Comparison of ENCODE assay signal across 10 cellular contexts in the genomic region with DNA sequence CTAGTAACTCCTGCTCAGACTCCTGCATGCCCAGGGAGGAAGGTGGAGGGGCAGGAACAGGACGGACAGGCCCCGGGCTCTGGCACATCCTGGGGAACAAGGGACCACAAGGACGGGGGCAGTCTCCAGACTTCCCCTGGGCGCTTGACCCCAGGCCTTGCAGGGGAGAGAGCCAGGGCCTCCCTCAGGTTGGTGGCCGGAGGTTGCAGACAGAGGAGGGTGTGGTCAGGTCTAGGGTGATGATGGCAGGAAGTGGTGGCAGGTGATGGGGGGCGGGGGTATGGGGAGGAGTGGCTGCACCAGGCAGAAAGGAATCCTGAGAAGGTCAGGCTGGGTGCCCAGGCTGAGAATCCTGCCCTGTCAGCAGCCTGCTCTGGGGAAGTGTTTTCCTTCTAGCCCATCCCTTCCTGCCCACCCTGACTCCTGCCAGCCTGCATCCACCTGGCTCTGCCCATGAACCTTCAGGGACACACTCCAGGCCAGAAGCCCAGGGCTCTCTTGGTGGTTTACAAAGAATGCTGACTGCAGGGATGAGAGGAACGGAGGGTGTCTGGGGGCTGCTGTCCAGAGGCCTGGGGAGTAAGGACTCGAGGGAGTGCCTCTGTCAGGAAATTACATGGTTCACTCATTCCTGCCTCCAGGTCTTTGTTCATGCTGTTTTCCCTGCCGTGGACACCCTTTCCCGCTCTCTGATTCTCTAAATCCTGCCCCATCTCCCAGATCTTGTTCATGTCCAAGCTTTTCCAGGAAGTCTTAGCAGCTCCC. TPM values are rescaled to one million over a fixed set of nuclear protein-coding genes. Genes with fewer than 3 reads are reported as not detected.
DNase-seq lines count a peak whose midpoint lies in the region; ATAC-seq and TF ChIP-seq lines count a peak whose summit lies in the region.
"Had no signal": no experiment of that assay in that cellular context is flagged by ENCODE, and none has a peak within 500 bp of the region (broad histone marks: within the 10 kb centered on the region; RNA-seq: fewer than 3 reads in every experiment).

No MANE protein-coding gene starts in this region.

- POLR2A ChIA-PET in activated CD4-positive, alpha-beta memory T cell treated with anti-CD3 and anti-CD28 coated beads for 36 hours (lab: Charles Lee) = no interaction called here

- H3K79me2 ChIP-seq in GM23248 (ENCODE audit: insufficient read depth) = peaks cover 79% of the 10 kb centered on the region

- H3K9ac ChIP-seq in GM23248 = peak overlapping the region; percentile 68

- CTCF ChIA-PET in activated CD4-positive, alpha-beta memory T cell treated with anti-CD3 and anti-CD28 coated beads for 36 hours (lab: Charles Lee) = interaction anchor here (0.6 to 1.4 kb wide), 3 partner anchors 14 to 80 kb away, joined by 3 to 7 read pairs (median 4); no protein-coding TSS in a partner anchor

- no peaks in the 10 kb centered on the region for H3K27me3 ChIP-seq in CD4-positive, CD25-positive, alpha-beta regulatory T cell (ENCODE audit: control insufficient read depth, insufficient read depth, low read length)
- no peaks in the 10 kb centered on the region for H3K27me3 ChIP-seq in GM23248 (replicated peaks; ENCODE audit: insufficient read depth)
- H3K27me3 ChIP-seq: body of pancreas had no signal

- peak; percentile 69 to 71 for ATAC-seq in CD4-positive, CD25-positive, alpha-beta regulatory T cell (ENCODE audit: low read depth in 2 of 2)
- ATAC-seq in mucosa of descending colon = peak; percentile 31
- ATAC-seq: body of pancreas had no signal

- WGBS in GM23248 (ENCODE audit: low coverage in 1 of 2, low lambda C conversion rate in 2 of 2, missing lambda C conversion rate in 2 of 2), 2 experiments = 67 to 69% methylated on average over 10 of the region's 10 CpGs

- no peak overlapping the region for H3K27ac ChIP-seq in CD4-positive, CD25-positive, alpha-beta regulatory T cell (ENCODE audit: insufficient read depth, low read length, poor library complexity, severe bottlenecking)
- H3K27ac ChIP-seq in GM23248 = peak overlapping the region; percentile 89
- H3K27ac ChIP-seq: body of pancreas had no signal

- H4K20me1 ChIP-seq in GM23248 (ENCODE audit: insufficient read depth) = no peaks in the 10 kb centered on the region

- H3K4me1 ChIP-seq in CD4-positive, CD25-positive, alpha-beta regulatory T cell (ENCODE audit: control insufficient read depth, insufficient read depth, low read length, poor library complexity, severe bottlenecking) = peaks cover 21% of the 10 kb centered on the region
- peaks cover 40% of the 10 kb centered on the region for H3K4me1 ChIP-seq in GM23248 (ENCODE audit: insufficient read depth)
- H3K4me1 ChIP-seq in mucosa of descending colon (ENCODE audit: low read depth) = no peaks in the 10 kb centered on the region
- H3K4me1 ChIP-seq: body of pancreas had no signal

- in situ Hi-C loops in GM23248 (cut with MboI) = no loop called here

- H3K4me3 ChIP-seq in CD4-positive, CD25-positive, alpha-beta regulatory T cell (ENCODE audit: low read depth, low read length) = no peak overlapping the region
- H3K4me3 ChIP-seq in GM23248 (no peak overlapping the region), mucosa of descending colon (no peak overlapping the region)
- H3K4me3 ChIP-seq: body of pancreas had no signal

- no peaks in the 10 kb centered on the region for H3K9me3 ChIP-seq in CD4-positive, CD25-positive, alpha-beta regulatory T cell (ENCODE audit: control insufficient read depth in 2 of 2, low read length in 2 of 2)
- H3K9me3 ChIP-seq in GM23248 (ENCODE audit: low read depth) (no peaks in the 10 kb centered on the region), mucosa of descending colon (no peaks in the 10 kb centered on the region)
- H3K9me3 ChIP-seq: body of pancreas had no signal

- no peaks in the 10 kb centered on the region for H3K9me2 ChIP-seq in GM23248 (ENCODE audit: insufficient read depth)

- peak in 2 of 3 donors; percentile 26 to 54 for DNase-seq in CD4-positive, CD25-positive, alpha-beta regulatory T cell
- DNase-seq in GM23248 = no peak
- DNase-seq in activated CD4-positive, alpha-beta memory T cell treated with anti-CD3 and anti-CD28 coated beads for 36 hours = peak; percentile 34
- DNase-seq in mucosa of descending colon = no peak
- DNase-seq in germinal center (ENCODE audit: low spot score) = no peak
- DNase-seq in MV-4-11 (lab: John Stamatoyannopoulos, UW) = no peak
- DNase-seq in DMS79 (lab: John Stamatoyannopoulos, UW) = no peak
- DNase-seq: body of pancreas, KG1, NCI-H2171 treated with DMSO at 0.1 percent for 48 hours had no signal

- no peaks in the 10 kb centered on the region for H3K27me3 Mint-ChIP-seq in CD4-positive, CD25-positive, alpha-beta regulatory T cell
- H3K27me3 Mint-ChIP-seq in activated CD4-positive, alpha-beta memory T cell treated with anti-CD3 and anti-CD28 coated beads for 36 hours = no peaks in the 10 kb centered on the region

- no peak for TF ChIP-seq CTCF in mucosa of descending colon (IDR thresholded peaks at IDR 0.05)

- no peaks in the 10 kb centered on the region for H3K36me3 ChIP-seq in CD4-positive, CD25-positive, alpha-beta regulatory T cell (ENCODE audit: control insufficient read depth, insufficient read depth, low read length)
- peaks cover 14% of the 10 kb centered on the region; the same call in 1 of the 2 replicates for H3K36me3 ChIP-seq in GM23248 (ENCODE audit: low read depth)
- no peaks in the 10 kb centered on the region for H3K36me3 ChIP-seq in mucosa of descending colon (ENCODE audit: low read depth)

- H3F3A ChIP-seq in GM23248 (ENCODE audit: insufficient read depth) = peaks cover 32% of the 10 kb centered on the region

- peak overlapping the region; percentile 44 for H3K4me2 ChIP-seq in GM23248 (ENCODE audit: unreplicated experiment)

- no peak overlapping the region for H2AFZ ChIP-seq in GM23248

- H3K36me3 Mint-ChIP-seq in CD4-positive, CD25-positive, alpha-beta regulatory T cell = no peaks in the 10 kb centered on the region
- no peaks in the 10 kb centered on the region for H3K36me3 Mint-ChIP-seq in activated CD4-positive, alpha-beta memory T cell treated with anti-CD3 and anti-CD28 coated beads for 36 hours

- H3K4me3 Mint-ChIP-seq in CD4-positive, CD25-positive, alpha-beta regulatory T cell = peak overlapping the region in 3 of 4 donors; percentile 19 to 71 (median 35)
- H3K4me3 Mint-ChIP-seq in activated CD4-positive, alpha-beta memory T cell treated with anti-CD3 and anti-CD28 coated beads for 36 hours = no peak overlapping the region

- H3K9me3 Mint-ChIP-seq in CD4-positive, CD25-positive, alpha-beta regulatory T cell = no peaks in the 10 kb centered on the region
- H3K9me3 Mint-ChIP-seq in activated CD4-positive, alpha-beta memory T cell treated with anti-CD3 and anti-CD28 coated beads for 36 hours = no peaks in the 10 kb centered on the region

- peak overlapping the region in 2 of 3 donors; percentile 62 to 65 for H3K27ac Mint-ChIP-seq in CD4-positive, CD25-positive, alpha-beta regulatory T cell
- no peak overlapping the region for H3K27ac Mint-ChIP-seq in activated CD4-positive, alpha-beta memory T cell treated with anti-CD3 and anti-CD28 coated beads for 36 hours

- H3K4me1 Mint-ChIP-seq in CD4-positive, CD25-positive, alpha-beta regulatory T cell = peaks cover 0 to 38% (median 16%) of the 10 kb centered on the region in 4 donors
- H3K4me1 Mint-ChIP-seq in activated CD4-positive, alpha-beta memory T cell treated with anti-CD3 and anti-CD28 coated beads for 36 hours (ENCODE audit: low read depth) = peaks cover 14% of the 10 kb centered on the region

- intact Hi-C loops in activated CD4-positive, alpha-beta memory T cell treated with anti-CD3 and anti-CD28 coated beads for 36 hours (cut with micrococcal nuclease) = no loop called here
- intact Hi-C loops in mucosa of descending colon (cut with DNase I, micrococcal nuclease) = no loop called here

RNA-seq across cellular contexts. Expression of a gene that starts 15.8 kb away (rescaled TPM):
- 7.3 TPM for total RNA-seq in CD4-positive, CD25-positive, alpha-beta regulatory T cell
- 10 to 100 TPM in 2 of 4 donors, 1 to 10 TPM in 2; 6.8 to 24.2 (median 10.0) TPM for polyA plus RNA-seq in CD4-positive, CD25-positive, alpha-beta regulatory T cell
- total RNA-seq in GM23248 (2014; rRNA removed; shearing (Covaris generic)) = 534 and 540 TPM in 2 replicates
- polyA plus RNA-seq in GM23248 (2016; fragmentation: Nextera tagmentation; extraction: Ambion mirVana) = 396 and 401 TPM in 2 replicates
- total RNA-seq in activated CD4-positive, alpha-beta memory T cell treated with anti-CD3 and anti-CD28 coated beads for 36 hours = 1 to 10 TPM; 2.5 to 3.3 TPM
- 1 to 10 TPM in 2 of 3 donors, under 1 TPM in 1; 0.87 to 7.9 (median 5.1) TPM for total RNA-seq in mucosa of descending colon

RNA-seq across cellular contexts. Expression of a gene that starts 50.0 kb away (rescaled TPM):
- 5.9 TPM for total RNA-seq in CD4-positive, CD25-positive, alpha-beta regulatory T cell
- polyA plus RNA-seq in CD4-positive, CD25-positive, alpha-beta regulatory T cell = 10 to 100 TPM in 2 of 4 donors, 1 to 10 TPM in 2; 8.7 to 11.4 (median 10.2) TPM
- 27.8 and 43.9 TPM in 2 replicates for total RNA-seq in GM23248 (2014; rRNA removed; shearing (Covaris generic))
- 26.9 and 27.2 TPM in 2 replicates for polyA plus RNA-seq in GM23248 (2016; fragmentation: Nextera tagmentation; extraction: Ambion mirVana)
- 10 to 100 TPM in 1 of 2 experiments, 1 to 10 TPM in 1; 7.1 to 10.1 TPM for total RNA-seq in activated CD4-positive, alpha-beta memory T cell treated with anti-CD3 and anti-CD28 coated beads for 36 hours
- total RNA-seq in mucosa of descending colon = 10 to 100 TPM; 11.5 to 13.4 (median 12.4) TPM

RNA-seq across cellular contexts. Expression of a gene that starts 52.5 kb away (rescaled TPM):
- total RNA-seq in CD4-positive, CD25-positive, alpha-beta regulatory T cell = 57.6 TPM
- 10 to 100 TPM; 13.7 to 24.0 (median 20.8) TPM for polyA plus RNA-seq in CD4-positive, CD25-positive, alpha-beta regulatory T cell
- 55.3 and 74.7 TPM in 2 replicates for total RNA-seq in GM23248 (2014; rRNA removed; shearing (Covaris generic))
- 52.9 and 58.0 TPM in 2 replicates for polyA plus RNA-seq in GM23248 (2016; fragmentation: Nextera tagmentation; extraction: Ambion mirVana)
- total RNA-seq in activated CD4-positive, alpha-beta memory T cell treated with anti-CD3 and anti-CD28 coated beads for 36 hours = 10 to 100 TPM; 67.6 to 69.8 TPM
- total RNA-seq in mucosa of descending colon = 10 to 100 TPM; 27.6 to 52.2 (median 35.6) TPM

Comparison
In these comparisons a context has a peak if more than half of its experiments do, and no peak if none do; other contexts are left out.
1. DNase-seq: peak in CD4-positive, CD25-positive, alpha-beta regulatory T cell (2 of 3) and activated CD4-positive, alpha-beta memory T cell treated with anti-CD3 and anti-CD28 coated beads for 36 hours (single experiment); none in GM23248 (single experiment), mucosa of descending colon (0 of 3), germinal center (single experiment), MV-4-11 (single experiment) and DMS79 (single experiment).
2. RNA of a gene that starts 15.8 kb away (total RNA-seq): 534 to 540 TPM in GM23248; 7.3 TPM in CD4-positive, CD25-positive, alpha-beta regulatory T cell (single experiment), 0.87 to 7.9 TPM in mucosa of descending colon and 2.5 to 3.3 TPM in activated CD4-positive, alpha-beta memory T cell treated with anti-CD3 and anti-CD28 coated beads for 36 hours; every median in the first group is over 10 times any median in the second.